15 cellular contexts compared by ENCODE assay signal in the genomic region with DNA sequence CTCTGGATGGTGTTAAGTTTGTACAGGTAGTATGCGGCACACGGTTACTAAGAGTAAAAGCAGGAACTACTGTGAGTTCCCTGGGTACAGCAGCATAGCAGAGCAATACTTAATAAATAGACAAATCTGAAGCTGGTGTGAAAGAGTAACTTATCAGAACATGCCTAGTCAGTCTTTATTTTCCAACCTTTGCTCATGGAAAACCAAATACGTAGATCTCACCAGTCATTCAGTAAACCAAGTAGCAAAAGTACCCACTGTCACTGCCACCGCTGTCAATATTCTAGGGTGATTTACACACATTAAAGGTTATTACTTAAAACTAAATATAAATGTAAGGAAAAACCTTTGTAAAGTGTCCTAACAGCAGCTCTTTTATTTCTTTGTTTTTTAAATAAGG. TPM values are rescaled to one million over a fixed set of nuclear protein-coding genes. Genes with fewer than 3 reads are reported as not detected.
DNase-seq lines count a peak whose midpoint lies in the region; ATAC-seq and TF ChIP-seq lines count a peak whose summit lies in the region.
"Had no signal": no experiment of that assay in that cellular context is flagged by ENCODE, and none has a peak within 500 bp of the region (broad histone marks: within the 10 kb centered on the region; RNA-seq: fewer than 3 reads in every experiment).

No MANE protein-coding gene starts in this region.

- H3K36me3 ChIP-seq in IMR-90 (ENCODE audit: control insufficient read depth, insufficient read depth, low read length) (peaks cover 48% of the 10 kb centered on the region), gastrocnemius medialis (peaks cover 3 to 81% of the 10 kb centered on the region in 2 donors)

- no CpG with 5 or more reads among the region's 4 CpGs for WGBS in IMR-90 (ENCODE audit: extremely low coverage in 2 of 2, insufficient read length in 1 of 2), 2 experiments

- H2AK5ac ChIP-seq in IMR-90 (ENCODE audit: low read depth, low read length) = peak overlapping the region; percentile 14; the same call in 1 of the 2 replicates

- H3K27ac ChIP-seq in IMR-90 (ENCODE audit: insufficient read depth, low read length) (no peak overlapping the region), gastrocnemius medialis (no peak overlapping the region)
- H3K27ac ChIP-seq: C4-2B had no signal

- no peak for TF ChIP-seq CTCF in IMR-90 (conservative IDR thresholded peaks at IDR 0.05; ENCODE audit: low read depth, low read length)
- TF ChIP-seq CTCF in gastrocnemius medialis (IDR thresholded peaks at IDR 0.05 in 4 of 5, conservative IDR thresholded peaks at IDR 0.05 in 1 of 5) = no peak

- intact Hi-C loops in IMR-90 (cut with micrococcal nuclease) = no loop called here
- intact Hi-C loops in gastrocnemius medialis (cut with DNase I; ENCODE audit: low total_unique reads) = no loop called here

- H3K79me1 ChIP-seq in IMR-90 (ENCODE audit: low read depth in 1 of 2, low read length in 2 of 2) = peaks cover 4 to 8% of the 10 kb centered on the region in 2 experiments; a peak in 2 of 4 replicates

- H4K20me1 ChIP-seq in IMR-90 (ENCODE audit: insufficient read depth, low read length) = no peaks in the 10 kb centered on the region

- H3K4ac ChIP-seq in IMR-90 (ENCODE audit: low read depth, low read length) = peak overlapping the region; percentile 17; the same call in 1 of the 2 replicates

- H3K9me3 ChIP-seq in IMR-90 (ENCODE audit: control insufficient read depth, insufficient read depth, low read length) (peaks cover 12% of the 10 kb centered on the region), T-helper 17 cell (ENCODE audit: control insufficient read depth, low read length, poor library complexity, severe bottlenecking) (no peaks in the 10 kb centered on the region), gastrocnemius medialis (no peaks in the 10 kb centered on the region)
- H3K9me3 ChIP-seq: Caco-2, HAP-1 had no signal

- in situ Hi-C loops in IMR-90 (cut with MboI; ENCODE audit: low sequenced_read_pairs) (no loop called here), gastrocnemius medialis (cut with MboI; ENCODE audit: low sequenced_read_pairs in 4 of 4) (no loop called here)

- DNase-seq in IMR-90 = no peak
- DNase-seq in T-helper 17 cell = no peak
- DNase-seq in left lobe of liver (ENCODE audit: low spot score) = no peak
- no peak for DNase-seq in NK-92 treated with Interleukin-12 subunit alpha and Interleukin-12 subunit beta, amount 100 ng/mL, for 24 hours (lab: John Stamatoyannopoulos, UW)
- no peak for DNase-seq in gastrocnemius medialis
- DNase-seq in activated naive CD4-positive, alpha-beta T cell (lab: John Stamatoyannopoulos, UW) = no peak
- DNase-seq: Caco-2; CD4-positive, CD25-positive, alpha-beta regulatory T cell; CD8-positive, alpha-beta T cell; DMS153; DND-41; GOT3; HFFc6 had no signal

- no peak overlapping the region for H3K23ac ChIP-seq in IMR-90 (ENCODE audit: low read depth, low read length)

- H3K27me3 ChIP-seq in IMR-90 (ENCODE audit: control insufficient read depth, insufficient read depth, low read length) = no peaks in the 10 kb centered on the region
- no peaks in the 10 kb centered on the region for H3K27me3 ChIP-seq in gastrocnemius medialis

- dilution Hi-C loops in IMR-90 (cut with HindIII; ENCODE audit: low sequenced_read_pairs, unreplicated experiment) = no loop called here

- H3K4me2 ChIP-seq in IMR-90 (ENCODE audit: low read depth, low read length) = no peak overlapping the region

- ATAC-seq in IMR-90 (ENCODE audit: low read depth) (no peak), T-helper 17 cell (no peak), left lobe of liver (peak; percentile 66), gastrocnemius medialis (no peak)
- ATAC-seq: CD8-positive, alpha-beta T cell had no signal

- H2AK9ac ChIP-seq in IMR-90 (replicated peaks; ENCODE audit: low read depth, low read length, poor library complexity) = no peak overlapping the region

- H3K9me1 ChIP-seq in IMR-90 (ENCODE audit: insufficient read depth, low read length) = peaks cover 9% of the 10 kb centered on the region; the same call in 1 of the 2 replicates

- H3K36me3 Mint-ChIP-seq in T-helper 17 cell (ENCODE audit: low read depth) = peaks cover 20% of the 10 kb centered on the region

- no peak overlapping the region for H2AFZ ChIP-seq in IMR-90 (replicated peaks; ENCODE audit: low read length, poor library complexity)

- no TSS peak for BruUV-seq in IMR-90 (replicated peaks; lab: Mats Ljungman, UMichigan)

- H3K4me1 Mint-ChIP-seq in T-helper 17 cell = peaks cover 3% of the 10 kb centered on the region

- no peak overlapping the region for H3K4me3 Mint-ChIP-seq in T-helper 17 cell
- H3K4me3 Mint-ChIP-seq: CD4-positive, CD25-positive, alpha-beta regulatory T cell; CD8-positive, alpha-beta T cell; HFFc6 had no signal

- H4K8ac ChIP-seq in IMR-90 (ENCODE audit: low read depth in 2 of 2, low read length in 2 of 2) = 0 out of 4 replicates have a peak overlapping the region, but pooled peaks of 1 of the 2 experiments have one; percentile 15

- no peak overlapping the region for H3K9ac ChIP-seq in IMR-90 (ENCODE audit: low read depth, low read length)

- no peaks in the 10 kb centered on the region for H3K27me3 Mint-ChIP-seq in T-helper 17 cell
- H3K27me3 Mint-ChIP-seq: CD4-positive, CD25-positive, alpha-beta regulatory T cell had no signal

- no peak for TF ChIP-seq POLR2A in IMR-90 (IDR thresholded peaks at IDR 0.05; ENCODE audit: low read depth, low read length)
- TF ChIP-seq POLR2A in gastrocnemius medialis (IDR thresholded peaks at IDR 0.05) = no peak

- no peak for TF ChIP-seq RAD21 in IMR-90 (IDR thresholded peaks at IDR 0.05; ENCODE audit: low read length)

- no peak overlapping the region for H3K56ac ChIP-seq in IMR-90 (ENCODE audit: extremely low read depth, insufficient read depth, low read length)

- CTCF ChIA-PET in IMR-90 (lab: Yijun Ruan, JAX) = interaction anchor here (0.5 kb wide), 1 partner anchor 195 kb away, joined by 8 read pairs; no protein-coding TSS in a partner anchor

- POLR2A ChIA-PET in IMR-90 (lab: Charles Lee; ENCODE audit: unreplicated experiment) = no interaction called here

- H3K4me3 ChIP-seq in IMR-90 (ENCODE audit: insufficient read depth, low read depth, low read length) = no peak overlapping the region
- no peak overlapping the region for H3K4me3 ChIP-seq in gastrocnemius medialis
- H3K4me3 ChIP-seq: HAP-1 had no signal

- no peak overlapping the region for H2BK5ac ChIP-seq in IMR-90 (ENCODE audit: low read depth, low read length, poor library complexity, severe bottlenecking)

- peak overlapping the region; percentile 68; the same call in 1 of the 2 replicates for H3K14ac ChIP-seq in IMR-90 (replicated peaks; ENCODE audit: low read depth, low read length)

- no peak overlapping the region for H3K18ac ChIP-seq in IMR-90 (ENCODE audit: low read depth, low read length)

- no peak overlapping the region for H2BK120ac ChIP-seq in IMR-90 (ENCODE audit: low read depth, low read length)

- peak overlapping the region; percentile 34 for H3K27ac Mint-ChIP-seq in T-helper 17 cell
- H3K27ac Mint-ChIP-seq: CD8-positive, alpha-beta T cell; HFFc6 had no signal

- no peak overlapping the region for H2BK15ac ChIP-seq in IMR-90 (ENCODE audit: low read depth, low read length)

- H4K91ac ChIP-seq in IMR-90 (ENCODE audit: insufficient read depth, low read depth, low read length) = no peak overlapping the region

- H3K4me1 ChIP-seq in IMR-90 (ENCODE audit: control insufficient read depth, insufficient read depth, low read length) = peaks cover 2% of the 10 kb centered on the region; the same call in 1 of the 2 replicates
- no peaks in the 10 kb centered on the region for H3K4me1 ChIP-seq in gastrocnemius medialis
- H3K4me1 ChIP-seq: Caco-2, HAP-1 had no signal

- H2BK20ac ChIP-seq in IMR-90 (ENCODE audit: low read depth, low read length) = 0 out of 2 replicates have a peak overlapping the region, but pooled peaks have one; percentile 16

- no peak overlapping the region for H4K5ac ChIP-seq in IMR-90 (ENCODE audit: low read depth, low read length)

TF ChIP-seq in IMR-90, 13 proteins besides CTCF, POLR2A, EP300 and RAD21 (continues in another document):
- no peak for TF ChIP-seq MXI1 (IDR thresholded peaks at IDR 0.05; ENCODE audit: borderline replicate concordance, low read depth, low read length)
- no peak for TF ChIP-seq FOS (IDR thresholded peaks at IDR 0.05; ENCODE audit: low read depth, low read length)
- TF ChIP-seq MAFK (IDR thresholded peaks at IDR 0.05; ENCODE audit: low read depth, low read length) = no peak
- TF ChIP-seq, protein P1, sequence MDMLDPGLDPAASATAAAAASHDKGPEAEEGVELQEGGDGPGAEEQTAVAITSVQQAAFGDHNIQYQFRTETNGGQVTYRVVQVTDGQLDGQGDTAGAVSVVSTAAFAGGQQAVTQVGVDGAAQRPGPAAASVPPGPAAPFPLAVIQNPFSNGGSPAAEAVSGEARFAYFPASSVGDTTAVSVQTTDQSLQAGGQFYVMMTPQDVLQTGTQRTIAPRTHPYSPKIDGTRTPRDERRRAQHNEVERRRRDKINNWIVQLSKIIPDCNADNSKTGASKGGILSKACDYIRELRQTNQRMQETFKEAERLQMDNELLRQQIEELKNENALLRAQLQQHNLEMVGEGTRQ (IDR thresholded peaks at IDR 0.05; ENCODE audit: low read depth, low read length) = no peak
- no peak for TF ChIP-seq CHD1 (IDR thresholded peaks at IDR 0.05; ENCODE audit: low read depth, low read length)
- no peak for TF ChIP-seq NFE2L2 (IDR thresholded peaks at IDR 0.05; ENCODE audit: low read depth, low read length)
- TF ChIP-seq RCOR1 (IDR thresholded peaks at IDR 0.05; ENCODE audit: insufficient replicate concordance, low read length) = no peak
- TF ChIP-seq CEBPB (IDR thresholded peaks at IDR 0.05; ENCODE audit: low read depth, low read length) = no peak
- TF ChIP-seq, protein P2, sequence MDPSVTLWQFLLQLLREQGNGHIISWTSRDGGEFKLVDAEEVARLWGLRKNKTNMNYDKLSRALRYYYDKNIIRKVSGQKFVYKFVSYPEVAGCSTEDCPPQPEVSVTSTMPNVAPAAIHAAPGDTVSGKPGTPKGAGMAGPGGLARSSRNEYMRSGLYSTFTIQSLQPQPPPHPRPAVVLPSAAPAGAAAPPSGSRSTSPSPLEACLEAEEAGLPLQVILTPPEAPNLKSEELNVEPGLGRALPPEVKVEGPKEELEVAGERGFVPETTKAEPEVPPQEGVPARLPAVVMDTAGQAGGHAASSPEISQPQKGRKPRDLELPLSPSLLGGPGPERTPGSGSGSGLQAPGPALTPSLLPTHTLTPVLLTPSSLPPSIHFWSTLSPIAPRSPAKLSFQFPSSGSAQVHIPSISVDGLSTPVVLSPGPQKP (IDR thresholded peaks at IDR 0.05; ENCODE audit: borderline replicate concordance, low read depth, low read length) = no peak
- no peak for TF ChIP-seq SMC3 (IDR thresholded peaks at IDR 0.05; ENCODE audit: low read depth, low read length)
- no peak for TF ChIP-seq BHLHE40 (IDR thresholded peaks at IDR 0.05; ENCODE audit: low read depth, low read length)
- no peak for TF ChIP-seq MAZ (IDR thresholded peaks at IDR 0.05; ENCODE audit: borderline replicate concordance, low read depth, low read length)

RNA-seq across cellular contexts. Expression of a gene that starts 35.0 kb away (rescaled TPM):
- total RNA-seq in IMR-90 (2012; rRNA removed) (0.83 and 1.1 TPM in 2 replicates), T-helper 17 cell (not detected), left lobe of liver (0.20 TPM), gastrocnemius medialis (not detected)
- 1.8 and 2.2 TPM in 2 replicates for polyA plus RNA-seq in IMR-90 (2012; rRNA removed)
- polyA plus RNA-seq in IMR-90 (2012; cell fraction: cytosol; rRNA removed) = 1.9 and 4.8 TPM in 2 replicates
- 1.3 and 3.0 TPM in 2 replicates for polyA plus RNA-seq in IMR-90 (2012; cell fraction: nucleus; rRNA removed; ENCODE audit: low replicate concordance)
- total RNA-seq: Caco-2; CD4-positive, CD25-positive, alpha-beta regulatory T cell; CD8-positive, alpha-beta T cell had no signal
